ENCODE assay signal across 25 cellular contexts in the genomic region with DNA sequence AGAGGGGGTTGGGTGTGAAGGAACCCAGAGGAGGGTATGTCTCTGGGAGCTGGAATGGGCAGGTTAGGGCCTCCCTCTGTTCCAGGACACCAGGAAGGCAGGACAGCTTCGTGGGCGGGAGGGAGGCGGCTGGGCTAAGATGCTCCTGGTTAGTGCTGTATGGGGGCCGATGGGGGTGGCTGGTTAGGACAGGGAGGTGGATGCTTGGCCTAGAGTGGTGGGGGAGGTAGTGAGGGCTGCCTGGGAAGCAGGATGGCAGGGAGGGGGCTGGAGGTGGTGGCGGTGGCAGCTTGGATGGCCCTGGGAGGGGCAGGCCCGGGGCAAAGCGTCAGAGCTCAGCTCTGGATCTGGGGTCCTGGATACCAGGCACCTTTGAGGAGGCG. TPM values are rescaled to one million over a fixed set of nuclear protein-coding genes. Genes with fewer than 3 reads are reported as not detected.
DNase-seq lines count a peak whose midpoint lies in the region; ATAC-seq and TF ChIP-seq lines count a peak whose summit lies in the region.
"Had no signal": no experiment of that assay in that cellular context is flagged by ENCODE, and none has a peak within 500 bp of the region (broad histone marks: within the 10 kb centered on the region; RNA-seq: fewer than 3 reads in every experiment).

No MANE protein-coding gene starts in this region.

- no peak for ATAC-seq in right cardiac atrium
- ATAC-seq in HG02852 (IDR thresholded peaks at IDR 0.05; ENCODE audit: unreplicated experiment) = no peak
- no peak for ATAC-seq in stimulated activated effector memory CD8-positive, alpha-beta T cell treated with anti-CD3 and anti-CD28 coated beads, Interleukin-12 subunit alpha, Interleukin-12 subunit beta, amount 100 ng/mL, for 72 hours

- no peaks in the 10 kb centered on the region for H3K9me3 Mint-ChIP-seq in stimulated activated effector memory CD8-positive, alpha-beta T cell treated with anti-CD3 and anti-CD28 coated beads, Interleukin-12 subunit alpha, Interleukin-12 subunit beta, amount 100 ng/mL, for 72 hours

- H3K9me3 ChIP-seq in left ventricle myocardium inferior (replicated peaks) (no peaks in the 10 kb centered on the region), right cardiac atrium (ENCODE audit: control insufficient read depth, low read length) (no peaks in the 10 kb centered on the region)
- H3K9me3 ChIP-seq: BLaER1, Caco-2 had no signal

- H3K4me3 ChIP-seq in left ventricle myocardium inferior (peak overlapping the region; percentile 54), right cardiac atrium (ENCODE audit: low read length) (no peak overlapping the region)
- H3K4me3 ChIP-seq: BLaER1, SK-N-MC had no signal

- DNase-seq in DMS 273 (lab: John Stamatoyannopoulos, UW; ENCODE audit: unreplicated experiment) (peak; percentile 41), DMS 273 treated with DMSO at 0.1 percent for 48 hours (lab: John Stamatoyannopoulos, UW) (no peak), left ventricle myocardium inferior (no peak), cardiac septum (ENCODE audit: low spot score) (no peak), right cardiac atrium (peak in 2 of 3 donors; percentile 49 to 51), ecto neural progenitor cell (ENCODE audit: low spot score) (no peak)
- no peak for DNase-seq in stimulated activated effector memory CD8-positive, alpha-beta T cell treated with anti-CD3 and anti-CD28 coated beads, Interleukin-12 subunit alpha, Interleukin-12 subunit beta, amount 100 ng/mL, for 72 hours (ENCODE audit: low spot score in 2 of 2)
- DNase-seq: ACHN, Caco-2, DMS153, KBM-7, MM.1S, NCI-H1048, NCI-H1417 treated with DMSO at 0.1 percent for 48 hours, NCI-H187, NCI-H446 treated with DMSO at 0.1 percent for 48 hours, NCI-H526 treated with DMSO at 0.1 percent for 48 hours, SHP77 treated with DMSO at 0.1 percent for 48 hours had no signal

- H3K27ac ChIP-seq in left ventricle myocardium inferior (replicated peaks) = peak overlapping the region; percentile 71
- no peak overlapping the region for H3K27ac ChIP-seq in right cardiac atrium (ENCODE audit: low read length)
- H3K27ac ChIP-seq: 22Rv1, BLaER1, HL-60, SK-N-MC had no signal

- no peak overlapping the region for H3K4me3 Mint-ChIP-seq in stimulated activated effector memory CD8-positive, alpha-beta T cell treated with anti-CD3 and anti-CD28 coated beads, Interleukin-12 subunit alpha, Interleukin-12 subunit beta, amount 100 ng/mL, for 72 hours
- H3K4me3 Mint-ChIP-seq: CD4-positive, alpha-beta memory T cell had no signal

- peaks cover 12% of the 10 kb centered on the region for H3K36me3 Mint-ChIP-seq in stimulated activated effector memory CD8-positive, alpha-beta T cell treated with anti-CD3 and anti-CD28 coated beads, Interleukin-12 subunit alpha, Interleukin-12 subunit beta, amount 100 ng/mL, for 72 hours

- no peak overlapping the region for H3K27ac Mint-ChIP-seq in stimulated activated effector memory CD8-positive, alpha-beta T cell treated with anti-CD3 and anti-CD28 coated beads, Interleukin-12 subunit alpha, Interleukin-12 subunit beta, amount 100 ng/mL, for 72 hours

- peaks cover 35% of the 10 kb centered on the region for H3K36me3 ChIP-seq in left ventricle myocardium inferior

- intact Hi-C loops in left ventricle myocardium inferior (cut with micrococcal nuclease) (no loop called here), cardiac septum (cut with DNase I) (no loop called here), right cardiac atrium (cut with DNase I) (no loop called here)

- H3K4me1 ChIP-seq in left ventricle myocardium inferior (peaks cover 48% of the 10 kb centered on the region), right cardiac atrium (ENCODE audit: control insufficient read depth, insufficient read depth, low read length) (no peaks in the 10 kb centered on the region)
- H3K4me1 ChIP-seq: Caco-2 had no signal

- peaks cover 12% of the 10 kb centered on the region for H3K4me1 Mint-ChIP-seq in stimulated activated effector memory CD8-positive, alpha-beta T cell treated with anti-CD3 and anti-CD28 coated beads, Interleukin-12 subunit alpha, Interleukin-12 subunit beta, amount 100 ng/mL, for 72 hours

- WGBS in right cardiac atrium = 88% methylated on average over 8 of the region's 8 CpGs

- TF ChIP-seq CTCF in left ventricle myocardium inferior (IDR thresholded peaks at IDR 0.05; ENCODE audit: borderline replicate concordance) = no peak

- peaks cover 19% of the 10 kb centered on the region for H3K27me3 ChIP-seq in left ventricle myocardium inferior (ENCODE audit: low read depth)
- no peaks in the 10 kb centered on the region for H3K27me3 ChIP-seq in right cardiac atrium (ENCODE audit: control insufficient read depth, insufficient read depth)

RNA-seq across cellular contexts. Expression of a gene that starts 6.2 kb away (rescaled TPM):
- total RNA-seq in left ventricle myocardium inferior (93.8 TPM), cardiac septum (60.2 TPM), right cardiac atrium (10 to 100 TPM; 18.7 to 22.4 (median 19.9) TPM)
- 15.8 TPM for polyA plus RNA-seq in right cardiac atrium

RNA-seq across cellular contexts. Expression of a gene that starts 10.5 kb away (rescaled TPM):
- total RNA-seq in left ventricle myocardium inferior = 129 TPM
- total RNA-seq in cardiac septum = 82.4 TPM
- 10 to 100 TPM; 49.5 to 77.8 (median 65.5) TPM for total RNA-seq in right cardiac atrium
- polyA plus RNA-seq in right cardiac atrium = 52.5 TPM

RNA-seq across cellular contexts. Expression of a gene that starts 25.9 kb away (rescaled TPM):
- total RNA-seq in left ventricle myocardium inferior (3.6 TPM), cardiac septum (1.7 TPM), right cardiac atrium (under 1 TPM; 0.47 to 0.97 (median 0.80) TPM)
- polyA plus RNA-seq in right cardiac atrium = 0.68 TPM
- total RNA-seq: HT-29 had no signal

RNA-seq across cellular contexts. Expression of a gene that starts 33.0 kb away (rescaled TPM):
- total RNA-seq in left ventricle myocardium inferior (24.3 TPM), cardiac septum (30.4 TPM), right cardiac atrium (10 to 100 TPM; 18.8 to 20.6 (median 19.7) TPM)
- polyA plus RNA-seq in right cardiac atrium = 27.0 TPM

RNA-seq across cellular contexts. Expression of a gene that starts 51.2 kb away (rescaled TPM):
- 104 TPM for total RNA-seq in left ventricle myocardium inferior
- total RNA-seq in cardiac septum = 90.7 TPM
- total RNA-seq in right cardiac atrium = 100 to 1,000 TPM; 112 to 115 (median 113) TPM
- 130 TPM for polyA plus RNA-seq in right cardiac atrium

Comparison
In these comparisons a context has a peak if more than half of its experiments do, and no peak if none do; other contexts are left out.
1. DNase-seq: peak in DMS 273 (single experiment) and right cardiac atrium (2 of 3); none in DMS 273 treated with DMSO at 0.1 percent for 48 hours (single experiment), left ventricle myocardium inferior (single experiment), cardiac septum (single experiment), stimulated activated effector memory CD8-positive, alpha-beta T cell treated with anti-CD3 and anti-CD28 coated beads, Interleukin-12 subunit alpha, Interleukin-12 subunit beta, amount 100 ng/mL, for 72 hours (0 of 2) and ecto neural progenitor cell (single experiment).